In the genomic region with DNA sequence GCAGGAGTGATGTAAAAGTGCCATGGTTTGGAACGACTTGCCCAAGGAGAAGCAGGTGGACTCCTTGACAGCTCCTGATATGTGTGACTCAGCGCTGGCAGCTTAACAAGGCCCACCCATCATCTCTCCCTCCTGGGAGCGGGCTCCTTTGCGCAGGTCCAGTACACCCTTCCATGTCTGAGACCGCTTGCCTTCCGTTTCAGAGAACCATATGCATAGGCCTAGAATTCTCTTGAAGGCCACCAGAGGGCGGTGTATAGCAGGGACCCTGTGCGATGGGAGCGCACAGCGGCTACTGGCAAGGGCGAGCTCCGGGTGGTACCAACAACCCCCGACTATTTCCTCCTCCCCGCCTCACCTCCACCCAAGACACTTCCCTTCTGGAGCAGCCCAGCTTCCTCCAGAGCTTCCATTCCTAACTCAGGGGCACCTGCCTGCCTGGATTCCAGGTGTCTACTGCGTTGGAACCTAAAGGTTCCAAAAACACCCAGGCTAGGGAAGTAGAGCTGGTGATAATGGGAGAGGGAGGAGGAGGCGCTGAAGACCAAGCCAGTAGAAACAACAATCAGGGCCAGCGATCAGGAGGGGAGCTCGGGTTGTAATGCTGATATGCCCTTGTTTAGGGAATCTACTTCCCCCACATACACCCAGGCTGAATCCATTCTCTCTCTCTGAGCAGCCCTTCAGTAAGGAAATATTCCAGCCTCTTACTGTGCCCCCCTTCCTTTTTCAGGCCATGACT, we compare ENCODE assay signal across 8 cellular contexts. TPM values are rescaled to one million over a fixed set of nuclear protein-coding genes. Genes with fewer than 3 reads are reported as not detected.
A peak's percentile ranks its signal among the peaks of the same experiment; 100 is the strongest.
DNase-seq lines count a peak whose midpoint lies in the region; ATAC-seq lines count a peak whose summit lies in the region.

No MANE protein-coding gene starts in this region.

- ATAC-seq in GM18909 (IDR thresholded peaks at IDR 0.05; ENCODE audit: poor library complexity, unreplicated experiment) (peak; percentile 80), HG03442 (IDR thresholded peaks at IDR 0.05; ENCODE audit: unreplicated experiment) (peak; percentile 86), left colon (peak; percentile 93)
- ATAC-seq in activated CD4-positive, CD25-positive, alpha-beta regulatory T cell treated with anti-CD3 and anti-CD28 coated beads, Interleukin-2, amount 50 U/mL, for 24 hours: peak; percentile 86 to 88

- DNase-seq in AG08396 (ENCODE audit: low spot score): peak; percentile 89
- peak; percentile 85 for DNase-seq in NCI-H460 (ENCODE audit: extremely low read depth, low read depth)
- peak; percentile 92 for DNase-seq in cerebellum (ENCODE audit: low spot score)
- DNase-seq in left colon: peak; percentile 66 to 73
- DNase-seq in stimulated activated CD4-positive, alpha-beta T cell treated with anti-CD3 and anti-CD28 coated beads, Interleukin-4, amount 100 ng/mL, for 1 hour: peak; percentile 59

- intact Hi-C loops in left colon (cut with DNase I, micrococcal nuclease): loop anchor here in 1 of 2 donors (5.0 to 10.0 kb wide), 2 partner anchors 34 to 146 kb away; no protein-coding TSS in a partner anchor

RNA-seq across cellular contexts. Expression of gene DHH, which starts 6.2 kb away (rescaled TPM):
- total RNA-seq in NCI-H460 (2014; rRNA removed; shearing (Covaris generic)): 0.07 TPM in 1 of 2 replicates, not detected in the other
- polyA plus RNA-seq in NCI-H460 (2014; cell fraction: nucleus; rRNA removed): not detected in 2 replicates
- total RNA-seq in cerebellum (0.54 TPM), left colon (under 1 TPM; 0.31 to 0.50 TPM)

RNA-seq across cellular contexts. Expression of gene RHEBL1, which starts 18.6 kb away (rescaled TPM):
- 3.6 and 5.1 TPM in 2 replicates for total RNA-seq in NCI-H460 (2014; rRNA removed; shearing (Covaris generic))
- 11.0 and 11.6 TPM in 2 replicates for polyA plus RNA-seq in NCI-H460 (2014; cell fraction: nucleus; rRNA removed)
- total RNA-seq in cerebellum: 0.91 TPM
- not detected for total RNA-seq in left colon

RNA-seq across cellular contexts. Expression of gene LMBR1L, which starts 22.3 kb away (rescaled TPM):
- 34.0 and 35.6 TPM in 2 replicates for total RNA-seq in NCI-H460 (2014; rRNA removed; shearing (Covaris generic))
- polyA plus RNA-seq in NCI-H460 (2014; cell fraction: nucleus; rRNA removed): 62.7 and 83.6 TPM in 2 replicates
- 79.4 TPM for total RNA-seq in cerebellum
- total RNA-seq in left colon: 10 to 100 TPM; 44.7 to 49.6 TPM

RNA-seq across cellular contexts. Expression of gene KMT2D, which starts 27.8 kb away (rescaled TPM):
- total RNA-seq in NCI-H460 (2014; rRNA removed; shearing (Covaris generic)): 19.1 and 21.0 TPM in 2 replicates
- polyA plus RNA-seq in NCI-H460 (2014; cell fraction: nucleus; rRNA removed): 19.8 and 47.4 TPM in 2 replicates
- total RNA-seq in cerebellum (32.8 TPM), left colon (10 to 100 TPM; 68.8 to 82.8 TPM)

RNA-seq across cellular contexts. Expression of gene TUBA1B, which starts 42.8 kb away (rescaled TPM):
- total RNA-seq in NCI-H460 (2014; rRNA removed; shearing (Covaris generic)): 1,553 and 1,790 TPM in 2 replicates
- polyA plus RNA-seq in NCI-H460 (2014; cell fraction: nucleus; rRNA removed): 1,998 and 2,024 TPM in 2 replicates
- total RNA-seq in cerebellum (671 TPM), left colon (100 to 1,000 TPM; 298 to 454 TPM)

Comparison
In these comparisons a context has a peak if more than half of its experiments do, and no peak if none do; other contexts are left out.
1. Peak in every context shown above with its lines: DNase-seq and ATAC-seq.